Comparison of ENCODE assay signal across 21 cellular contexts in genomic region chr5:83527191-83527590, GRCh38.
"Had no signal": no experiment of that assay in that cellular context is flagged by ENCODE, and none has a peak within 500 bp of the region (broad histone marks: within the 10 kb centered on the region; RNA-seq: fewer than 3 reads in every experiment).

No MANE protein-coding gene starts in this region.

- H3K36me3 Mint-ChIP-seq: naive B cell; natural killer cell treated with Interleukin-12 subunit alpha and Interleukin-12 subunit beta and Interleukin-15 and Interleukin-18, amount 100 ng/mL, for 72 hours; stimulated activated naive B cell treated with anti-CD40 and anti-IgM and Interleukin-4, amounts not matched to agents 10 μg/mL and 1 μg/mL and 100 μg/mL, for 72 hours had no signal

- H3K27me3 ChIP-seq: esophagus squamous epithelium, right atrium auricular region, suprapubic skin, thyroid gland had no signal

- H3K36me3 ChIP-seq: esophagus squamous epithelium, lower lobe of right lung, prostate gland, right atrium auricular region, suprapubic skin, thyroid gland had no signal

- H3K27me3 Mint-ChIP-seq: stimulated activated naive B cell treated with anti-CD40 and anti-IgM and Interleukin-4, amounts not matched to agents 10 μg/mL and 1 μg/mL and 100 μg/mL, for 72 hours had no signal

- H3K9me3 Mint-ChIP-seq: naive B cell; natural killer cell treated with Interleukin-12 subunit alpha and Interleukin-12 subunit beta and Interleukin-15 and Interleukin-18, amount 100 ng/mL, for 72 hours; stimulated activated naive B cell treated with anti-CD40 and anti-IgM and Interleukin-4, amounts not matched to agents 10 μg/mL and 1 μg/mL and 100 μg/mL, for 72 hours; stimulated activated naive CD8-positive, alpha-beta T cell treated with anti-CD3 and anti-CD28 coated beads, Interleukin-15, Interleukin-2, amounts not matched to agents 100 ng/mL and 50 ng/mL, for 24 hours had no signal

- H3K27ac Mint-ChIP-seq: naive B cell; natural killer cell treated with Interleukin-12 subunit alpha and Interleukin-12 subunit beta and Interleukin-15 and Interleukin-18, amount 100 ng/mL, for 72 hours; stimulated activated naive B cell treated with anti-CD40 and anti-IgM and Interleukin-4, amounts not matched to agents 10 μg/mL and 1 μg/mL and 100 μg/mL, for 72 hours; stimulated activated naive CD8-positive, alpha-beta T cell treated with anti-CD3 and anti-CD28 coated beads, Interleukin-15, Interleukin-2, amounts not matched to agents 100 ng/mL and 50 ng/mL, for 24 hours had no signal

- H3K4me1 ChIP-seq: esophagus squamous epithelium, lower lobe of right lung, prostate gland, right atrium auricular region, suprapubic skin, thyroid gland had no signal

- H3K27ac ChIP-seq: esophagus squamous epithelium, lower lobe of right lung, prostate gland, right atrium auricular region, skin epidermis, suprapubic skin, thyroid gland had no signal

- H3K4me1 Mint-ChIP-seq: naive B cell; stimulated activated naive B cell treated with anti-CD40 and anti-IgM and Interleukin-4, amounts not matched to agents 10 μg/mL and 1 μg/mL and 100 μg/mL, for 72 hours had no signal

- H3K9me3 ChIP-seq: esophagus squamous epithelium, lower lobe of right lung, prostate gland, right atrium auricular region, suprapubic skin, thyroid gland had no signal

- H3K4me3 Mint-ChIP-seq: naive B cell; natural killer cell treated with Interleukin-12 subunit alpha and Interleukin-12 subunit beta and Interleukin-15 and Interleukin-18, amount 100 ng/mL, for 72 hours; stimulated activated naive B cell treated with anti-CD40 and anti-IgM and Interleukin-4, amounts not matched to agents 10 μg/mL and 1 μg/mL and 100 μg/mL, for 72 hours; stimulated activated naive CD8-positive, alpha-beta T cell treated with anti-CD3 and anti-CD28 coated beads, Interleukin-15, Interleukin-2, amounts not matched to agents 100 ng/mL and 50 ng/mL, for 24 hours had no signal

- DNase-seq: caudate nucleus; cerebellar nuclear complex; effector memory CD4-positive, alpha-beta T cell; erythroblast; esophagus squamous epithelium; left ventricle myocardium superior; lower lobe of right lung; naive B cell; nucleus accumbens; stimulated activated CD4-positive, alpha-beta T cell treated with anti-CD3 and anti-CD28 coated beads, Interleukin-15, amount 100 ng/mL, for 24 hours; stimulated activated CD4-positive, alpha-beta T cell treated with anti-CD3 and anti-CD28 coated beads, Interleukin-2, amount 100 ng/mL, for 48 hours; stimulated activated naive B cell treated with anti-CD40 and anti-IgM and Interleukin-4, amounts not matched to agents 10 μg/mL and 1 μg/mL and 100 μg/mL, for 72 hours; thyroid gland; trophoblast cell had no signal

- ATAC-seq: left ventricle myocardium superior; lower lobe of right lung; natural killer cell treated with Interleukin-12 subunit alpha and Interleukin-12 subunit beta and Interleukin-15 and Interleukin-18, amount 100 ng/mL, for 72 hours; sciatic nerve; stimulated activated naive B cell treated with anti-CD40 and anti-IgM and Interleukin-4, amounts not matched to agents 10 μg/mL and 1 μg/mL and 100 μg/mL, for 72 hours had no signal

- H3K4me3 ChIP-seq: esophagus squamous epithelium, lower lobe of right lung, prostate gland, right atrium auricular region, skin epidermis, suprapubic skin, thyroid gland had no signal
